8 cellular contexts compared by ENCODE assay signal in genomic region chr2:73984922-73985317, GRCh38. TPM values are rescaled to one million over a fixed set of nuclear protein-coding genes. Genes with fewer than 3 reads are reported as not detected.
DNase-seq lines count a peak whose midpoint lies in the region; ATAC-seq and TF ChIP-seq lines count a peak whose summit lies in the region.

No MANE protein-coding gene starts in this region.

- H3K4me3 ChIP-seq in SJCRH30 (peak overlapping the region; percentile 77), astrocyte of the cerebellum (ENCODE audit: low read depth, low read length) (peak overlapping the region; percentile 27), liver (ENCODE audit: low read depth in 1 of 3, low read length in 3 of 3) (peak overlapping the region in 2 of 3 donors; percentile 36 to 83)

- H3K9me3 ChIP-seq in SJCRH30 (replicated peaks) (no peaks in the 10 kb centered on the region), liver (ENCODE audit: control insufficient read depth in 4 of 4, low read length in 3 of 4) (no peaks in the 10 kb centered on the region)

- ATAC-seq in HG02840 (IDR thresholded peaks at IDR 0.05; ENCODE audit: low FRiP score, unreplicated experiment), result peak; percentile 3
- ATAC-seq in stimulated activated naive CD8-positive, alpha-beta T cell treated with anti-CD3 and anti-CD28 coated beads, Interleukin-15, Interleukin-2, amounts not matched to agents 100 U/mL and 50 U/mL, for 24 hours, result peak; percentile 6

- no peaks in the 10 kb centered on the region; the same call in 1 of the 2 replicates for H3K27me3 ChIP-seq in SJCRH30
- H3K27me3 ChIP-seq in liver (ENCODE audit: control insufficient read depth in 4 of 4, insufficient read depth in 4 of 4, low read length in 3 of 4), result no peaks in the 10 kb centered on the region

- WGBS in liver, result 1% methylated on average over 60 of the region's 60 CpGs

- peaks cover 18% of the 10 kb centered on the region for H3K4me1 ChIP-seq in SJCRH30
- peaks cover 14 to 68% (median 51%) of the 10 kb centered on the region in 4 donors for H3K4me1 ChIP-seq in liver (ENCODE audit: control insufficient read depth in 4 of 4, insufficient read depth in 4 of 4, low read length in 3 of 4)

- in situ Hi-C loops in astrocyte of the cerebellum (cut with HindIII; ENCODE audit: low sequenced_read_pairs), result no loop called here

- H3K27ac ChIP-seq in SJCRH30, result no peak overlapping the region
- peak overlapping the region in 1 of 2 donors; percentile 83 for H3K27ac ChIP-seq in liver (ENCODE audit: low read depth in 1 of 2, low read length in 2 of 2)

- DNase-seq in NK-92 treated with Interleukin-12 subunit alpha and Interleukin-12 subunit beta, amount 100 ng/mL, for 24 hours (lab: John Stamatoyannopoulos, UW), result peak; percentile 51
- DNase-seq in NK-92 (lab: John Stamatoyannopoulos, UW; ENCODE audit: unreplicated experiment), result no peak
- DNase-seq in SJCRH30, result peak; percentile 47 to 49
- DNase-seq in astrocyte of the cerebellum (ENCODE audit: low read depth), result no peak
- peak; percentile 79 for DNase-seq in stimulated activated naive CD8-positive, alpha-beta T cell treated with anti-CD3 and anti-CD28 coated beads, Interleukin-15, Interleukin-2, amounts not matched to agents 100 U/mL and 50 U/mL, for 24 hours
- DNase-seq in NCI-H2196 (lab: John Stamatoyannopoulos, UW; ENCODE audit: unreplicated experiment), result no peak

- TF ChIP-seq CTCF in astrocyte of the cerebellum (IDR thresholded peaks at IDR 0.05; ENCODE audit: low read depth, low read length, missing control alignments) (no peak), liver (IDR thresholded peaks at IDR 0.05; ENCODE audit: low read depth, low read length, missing input control) (no peak)

- no peak overlapping the region for H3K9ac ChIP-seq in liver (ENCODE audit: low read depth in 1 of 2, low read length in 2 of 2)

- H3K36me3 ChIP-seq in SJCRH30 (peaks cover 27% of the 10 kb centered on the region), liver (ENCODE audit: control insufficient read depth in 4 of 4, insufficient read depth in 3 of 4, low read depth in 1 of 4, low read length in 3 of 4) (no peaks in the 10 kb centered on the region)

- TF ChIP-seq RAD21 in liver (IDR thresholded peaks at IDR 0.05), result no peak

TF ChIP-seq in liver, 16 proteins besides CTCF, POLR2A, EP300 and RAD21:
- TF ChIP-seq TAF1 (conservative IDR thresholded peaks at IDR 0.05), result no peak
- TF ChIP-seq GABPA (IDR thresholded peaks at IDR 0.05 in 1 of 2, conservative IDR thresholded peaks at IDR 0.05 in 1 of 2), result no peak
- no peak for TF ChIP-seq JUND (IDR thresholded peaks at IDR 0.05)
- no peak for TF ChIP-seq EGR1 (IDR thresholded peaks at IDR 0.05; ENCODE audit: low read depth in 2 of 2)
- no peak for TF ChIP-seq NR2F2 (IDR thresholded peaks at IDR 0.05)
- TF ChIP-seq YY1 (IDR thresholded peaks at IDR 0.05), result no peak
- TF ChIP-seq ZBTB33 (IDR thresholded peaks at IDR 0.05), result no peak
- TF ChIP-seq HNF4A (conservative IDR thresholded peaks at IDR 0.05), result no peak

RNA-seq across cellular contexts. Expression of gene TET3, which starts 0.2 kb away (rescaled TPM):
- total RNA-seq in SJCRH30 (2014; rRNA removed; shearing (Covaris generic)), result 13.6 and 16.3 TPM in 2 replicates
- total RNA-seq in liver, result 10 to 100 TPM in 1 of 2 donors, 1 to 10 TPM in 1; 5.0 to 16.2 TPM
- polyA plus RNA-seq in liver, result 1 to 10 TPM in 1 of 2 donors, under 1 TPM in 1; 0.89 to 1.5 TPM

RNA-seq across cellular contexts. Expression of gene DGUOK, which starts 58.2 kb away (rescaled TPM):
- 100 and 105 TPM in 2 replicates for total RNA-seq in SJCRH30 (2014; rRNA removed; shearing (Covaris generic))
- 10 to 100 TPM; 19.6 to 24.4 TPM for total RNA-seq in liver
- polyA plus RNA-seq in liver, result 10 to 100 TPM; 32.2 to 49.7 TPM

Comparison
In these comparisons a context has a peak if more than half of its experiments do, and no peak if none do; other contexts are left out.
1. DNase-seq: peak in NK-92 treated with Interleukin-12 subunit alpha and Interleukin-12 subunit beta, amount 100 ng/mL, for 24 hours (single experiment), SJCRH30 (2 of 2) and stimulated activated naive CD8-positive, alpha-beta T cell treated with anti-CD3 and anti-CD28 coated beads, Interleukin-15, Interleukin-2, amounts not matched to agents 100 U/mL and 50 U/mL, for 24 hours (single experiment); none in NK-92 (single experiment), astrocyte of the cerebellum (single experiment) and NCI-H2196 (single experiment).
2. H3K4me3 ChIP-seq: peak in every context shown above with its lines; median percentile 77 in SJCRH30; 60 in liver; 27 in astrocyte of the cerebellum.